In genomic region chr4:6640292-6641163, GRCh38 we compare ENCODE assay signal across 8 cellular contexts. TPM values are rescaled to one million over a fixed set of nuclear protein-coding genes. Genes with fewer than 3 reads are reported as not detected.
DNase-seq lines count a peak whose midpoint lies in the region; ATAC-seq and TF ChIP-seq lines count a peak whose summit lies in the region.

MRFAP1 (plus strand) TSS chr4:6640685; CDS start chr4:6640863, 178 bp downstream.

- peaks cover 0 to 2% (median 0%) of the 10 kb centered on the region in 3 donors for H3K27me3 Mint-ChIP-seq in CD14-positive monocyte (ENCODE audit: low read depth in 3 of 3)

- WGBS in liver = under 1% methylated on average over 90 of the region's 90 CpGs

- H3K4me1 ChIP-seq in liver (ENCODE audit: control insufficient read depth in 4 of 4, insufficient read depth in 4 of 4, low read length in 3 of 4) = peaks cover 5 to 19% (median 16%) of the 10 kb centered on the region in 4 donors

- peaks cover under 1 to 3% (median 1%) of the 10 kb centered on the region in 7 donors for H3K9me3 Mint-ChIP-seq in CD14-positive monocyte

- H3K27ac ChIP-seq in liver (ENCODE audit: low read depth in 1 of 2, low read length in 2 of 2) = peak within 1 kb of the TSS; percentile 91 to 99

- TF ChIP-seq CTCF in CD14-positive monocyte (IDR thresholded peaks at IDR 0.05) (no peak), liver (IDR thresholded peaks at IDR 0.05; ENCODE audit: low read depth, low read length, missing input control) (no peak)

- peaks cover 2 to 13% (median 7%) of the 10 kb centered on the region in 4 donors for H3K36me3 ChIP-seq in liver (ENCODE audit: control insufficient read depth in 4 of 4, insufficient read depth in 3 of 4, low read depth in 1 of 4, low read length in 3 of 4)

- peak; percentile 80 for ATAC-seq in GM19397 (IDR thresholded peaks at IDR 0.05; ENCODE audit: unreplicated experiment)
- ATAC-seq in HG03571 (IDR thresholded peaks at IDR 0.05; ENCODE audit: unreplicated experiment) = peak; percentile 86

- H3K4me3 Mint-ChIP-seq in CD14-positive monocyte = peak within 1 kb of the TSS; percentile 99 to 100

- peaks cover 24% of the 10 kb centered on the region for H3K4me1 Mint-ChIP-seq in CD14-positive monocyte

- H3K9me3 ChIP-seq in liver (ENCODE audit: control insufficient read depth in 4 of 4, low read length in 3 of 4) = no peaks in the 10 kb centered on the region

- TF ChIP-seq RAD21 in liver (IDR thresholded peaks at IDR 0.05) = no peak

- H3K27ac Mint-ChIP-seq in CD14-positive monocyte = peak within 1 kb of the TSS; percentile 96 to 100 (median 99)

- intact Hi-C loops in CD14-positive monocyte (cut with micrococcal nuclease) = loop anchor here (1.0 to 5.0 kb wide), 4 partner anchors 33 to 77 kb away; partner anchors contain the start of gene BLOC1S4 (in 2 of the 2)

- H3K36me3 Mint-ChIP-seq in CD14-positive monocyte = peaks cover 18 to 23% of the 10 kb centered on the region in 2 donors

- peak within 1 kb of the TSS; percentile 88 to 94 for H3K9ac ChIP-seq in liver (ENCODE audit: low read depth in 1 of 2, low read length in 2 of 2)

- no peaks in the 10 kb centered on the region for H3K27me3 ChIP-seq in liver (ENCODE audit: control insufficient read depth in 4 of 4, insufficient read depth in 4 of 4, low read length in 3 of 4)

- peak; percentile 90 for DNase-seq in CD14-positive monocyte (ENCODE audit: low spot score)
- DNase-seq in NCI-H774 (lab: John Stamatoyannopoulos, UW) = peak; percentile 95
- DNase-seq in activated CD4-positive, alpha-beta T cell treated with anti-CD3 and anti-CD28 coated beads, Interleukin-2, amount 50 U/mL, for 4 hours = peak; percentile 92 to 93
- peak; percentile 87 to 96 for DNase-seq in dermis microvascular lymphatic vessel endothelial cell (ENCODE audit: low read depth in 2 of 2)
- DNase-seq in stimulated activated CD4-positive, alpha-beta T cell treated with anti-CD3 and anti-CD28 coated beads, Interleukin-4, amount 100 ng/mL, for 1 hour = peak; percentile 94

- peak within 1 kb of the TSS; percentile 83 to 99 (median 94) for H3K4me3 ChIP-seq in liver (ENCODE audit: low read depth in 1 of 3, low read length in 3 of 3)

TF ChIP-seq in liver, 16 proteins besides CTCF, POLR2A, EP300 and RAD21:
- TF ChIP-seq HNF4A (conservative IDR thresholded peaks at IDR 0.05) (no peak), SP1 (IDR thresholded peaks at IDR 0.05) (peak; percentile 35), YY1 (IDR thresholded peaks at IDR 0.05) (peak; percentile 99), ZBTB33 (IDR thresholded peaks at IDR 0.05) (peak; percentile 57), FOXA2 (IDR thresholded peaks at IDR 0.05) (no peak), ATF3 (IDR thresholded peaks at IDR 0.05) (peak; percentile 21), GABPA (IDR thresholded peaks at IDR 0.05 in 1 of 2, conservative IDR thresholded peaks at IDR 0.05 in 1 of 2) (peak in 1 of 2 donors; percentile 40), NR2F2 (IDR thresholded peaks at IDR 0.05) (no peak), REST (IDR thresholded peaks at IDR 0.05) (peak; percentile 75), TAF1 (conservative IDR thresholded peaks at IDR 0.05) (peak; percentile 91), MAX (IDR thresholded peaks at IDR 0.05) (peak; percentile 86), EGR1 (IDR thresholded peaks at IDR 0.05; ENCODE audit: low read depth in 2 of 2) (no peak)

RNA-seq across cellular contexts. Expression of gene MRFAP1, which starts in this region (rescaled TPM):
- polyA plus RNA-seq in CD14-positive monocyte (100 to 1,000 TPM; 171 to 180 TPM), liver (100 to 1,000 TPM; 121 to 176 TPM)
- total RNA-seq in dermis microvascular lymphatic vessel endothelial cell (85.1 and 109 TPM in 2 replicates), liver (10 to 100 TPM; 78.5 to 87.3 TPM)

Comparison
In these comparisons a context has a peak if more than half of its experiments do, and no peak if none do; other contexts are left out.
1. Peak in every context shown above with its lines: DNase-seq, ATAC-seq, H3K4me3 ChIP-seq and H3K27ac ChIP-seq.